In genomic region chr11:96205460-96205809, GRCh38 we compare ENCODE assay signal across 11 cellular contexts.
DNase-seq lines count a peak whose midpoint lies in the region; TF ChIP-seq lines count a peak whose summit lies in the region.
"Had no signal": no experiment of that assay in that cellular context is flagged by ENCODE, and none has a peak within 500 bp of the region (broad histone marks: within the 10 kb centered on the region; RNA-seq: fewer than 3 reads in every experiment).

No MANE protein-coding gene starts in this region.

- H3K9ac ChIP-seq in smooth muscle cell (ENCODE audit: low read depth) (no peak overlapping the region), MM.1S (ENCODE audit: low read length) (no peak overlapping the region)

- peak overlapping the region; percentile 11 for H3K4me3 Mint-ChIP-seq in activated naive CD4-positive, alpha-beta T cell treated with anti-CD3 and anti-CD28 coated beads for 36 hours
- no peak overlapping the region for H3K4me3 Mint-ChIP-seq in IgD-negative memory B cell
- peak overlapping the region; percentile 76 for H3K4me3 Mint-ChIP-seq in activated naive CD8-positive, alpha-beta T cell

- no peaks in the 10 kb centered on the region for H3K36me3 ChIP-seq in smooth muscle cell (ENCODE audit: low read depth)
- no peaks in the 10 kb centered on the region for H3K36me3 ChIP-seq in MM.1S (replicated peaks; ENCODE audit: insufficient read depth, low read length)

- H3K4me2 ChIP-seq in smooth muscle cell (no peak overlapping the region), MM.1S (ENCODE audit: low read depth, low read length) (no peak overlapping the region)

- H3K27me3 ChIP-seq in smooth muscle cell (ENCODE audit: low read depth) (no peaks in the 10 kb centered on the region), MM.1S (replicated peaks; ENCODE audit: insufficient read depth, low read length) (no peaks in the 10 kb centered on the region)

- TF ChIP-seq CTCF in smooth muscle cell (IDR thresholded peaks at IDR 0.05; ENCODE audit: borderline replicate concordance, insufficient read depth, poor library complexity, severe bottlenecking) (no peak), MM.1S (IDR thresholded peaks at IDR 0.05; ENCODE audit: low read length) (no peak)

- WGBS in smooth muscle cell (ENCODE audit: low lambda C conversion rate), result 67% methylated on average over 3 of the region's 3 CpGs

- H3K27ac Mint-ChIP-seq in activated naive CD4-positive, alpha-beta T cell treated with anti-CD3 and anti-CD28 coated beads for 36 hours, result peak overlapping the region; percentile 98
- H3K27ac Mint-ChIP-seq in IgD-negative memory B cell, result peak overlapping the region in 2 of 3 donors; percentile 59 to 89
- H3K27ac Mint-ChIP-seq in activated naive CD8-positive, alpha-beta T cell, result peak overlapping the region; percentile 95

- DNase-seq in activated naive CD4-positive, alpha-beta T cell treated with anti-CD3 and anti-CD28 coated beads for 36 hours, result peak; percentile 56
- DNase-seq in activated naive CD4-positive, alpha-beta T cell (lab: John Stamatoyannopoulos, UW), result no peak
- DNase-seq in smooth muscle cell (lab: John Stamatoyannopoulos, UW; ENCODE audit: unreplicated experiment) (no peak), MM.1S (no peak), kidney tubule cell (ENCODE audit: low spot score) (no peak), NCI-H2196 (lab: John Stamatoyannopoulos, UW; ENCODE audit: unreplicated experiment) (no peak)
- DNase-seq: DMS79 treated with DMSO at 0.1 percent for 48 hours, islet precursor cell, NCI-H1048 had no signal

- no peaks in the 10 kb centered on the region for H3K9me2 ChIP-seq in MM.1S (replicated peaks; ENCODE audit: insufficient read depth, low read length)

- CTCF ChIA-PET in activated naive CD4-positive, alpha-beta T cell treated with anti-CD3 and anti-CD28 coated beads for 36 hours (lab: Charles Lee), result interaction anchor here (0.6 to 1.9 kb wide), 6 partner anchors 17 to 178 kb away, joined by 3 to 13 read pairs (median 4); partner anchors contain the start of gene MAML2

- no peaks in the 10 kb centered on the region for H3K27me3 Mint-ChIP-seq in activated naive CD4-positive, alpha-beta T cell treated with anti-CD3 and anti-CD28 coated beads for 36 hours (ENCODE audit: low read depth)
- no peaks in the 10 kb centered on the region for H3K27me3 Mint-ChIP-seq in IgD-negative memory B cell
- H3K27me3 Mint-ChIP-seq in activated naive CD8-positive, alpha-beta T cell, result no peaks in the 10 kb centered on the region

- H3K79me2 ChIP-seq in smooth muscle cell (ENCODE audit: low read depth) (peaks cover 63% of the 10 kb centered on the region), MM.1S (ENCODE audit: low read length) (peaks cover 51% of the 10 kb centered on the region)

- H3K9me3 Mint-ChIP-seq in activated naive CD4-positive, alpha-beta T cell treated with anti-CD3 and anti-CD28 coated beads for 36 hours, result no peaks in the 10 kb centered on the region
- H3K9me3 Mint-ChIP-seq in IgD-negative memory B cell, result no peaks in the 10 kb centered on the region
- no peaks in the 10 kb centered on the region for H3K9me3 Mint-ChIP-seq in activated naive CD8-positive, alpha-beta T cell (ENCODE audit: low read depth)

- peaks cover 14% of the 10 kb centered on the region for H3K36me3 Mint-ChIP-seq in activated naive CD4-positive, alpha-beta T cell treated with anti-CD3 and anti-CD28 coated beads for 36 hours (ENCODE audit: low read depth)
- peaks cover 1% of the 10 kb centered on the region for H3K36me3 Mint-ChIP-seq in IgD-negative memory B cell
- peaks cover 11% of the 10 kb centered on the region for H3K36me3 Mint-ChIP-seq in activated naive CD8-positive, alpha-beta T cell

- H3K4me1 ChIP-seq in smooth muscle cell (ENCODE audit: low read depth) (peaks cover 26% of the 10 kb centered on the region), MM.1S (ENCODE audit: low read length) (peaks cover 42% of the 10 kb centered on the region)

- no peak overlapping the region for H2AFZ ChIP-seq in smooth muscle cell (ENCODE audit: low read depth)
- H2AFZ ChIP-seq in MM.1S (ENCODE audit: low read length), result no peak overlapping the region

- H3F3A ChIP-seq in smooth muscle cell (ENCODE audit: low read depth), result peaks cover 38% of the 10 kb centered on the region
- peaks cover 17% of the 10 kb centered on the region for H3F3A ChIP-seq in MM.1S (ENCODE audit: insufficient read depth, low read length)

- peaks cover 87% of the 10 kb centered on the region for H3K4me1 Mint-ChIP-seq in activated naive CD4-positive, alpha-beta T cell treated with anti-CD3 and anti-CD28 coated beads for 36 hours (ENCODE audit: low read depth)
- H3K4me1 Mint-ChIP-seq in IgD-negative memory B cell, result peaks cover 35 to 54% (median 51%) of the 10 kb centered on the region in 3 donors
- H3K4me1 Mint-ChIP-seq in activated naive CD8-positive, alpha-beta T cell (ENCODE audit: low read depth), result peaks cover 84% of the 10 kb centered on the region

- H3K4me3 ChIP-seq in smooth muscle cell (no peak overlapping the region), MM.1S (ENCODE audit: low read length) (no peak overlapping the region)

- H3K27ac ChIP-seq in smooth muscle cell (ENCODE audit: low read depth), result peak overlapping the region; percentile 77
- H3K27ac ChIP-seq in MM.1S (ENCODE audit: low read length), result no peak overlapping the region

- H4K20me1 ChIP-seq in smooth muscle cell (ENCODE audit: low read depth), result no peaks in the 10 kb centered on the region
- no peaks in the 10 kb centered on the region for H4K20me1 ChIP-seq in MM.1S (ENCODE audit: insufficient read depth, low read length)

- intact Hi-C loops in activated naive CD4-positive, alpha-beta T cell treated with anti-CD3 and anti-CD28 coated beads for 36 hours (cut with micrococcal nuclease), result loop anchor here (1.0 to 5.0 kb wide), 13 partner anchors 17 to 518 kb away; partner anchors contain the start of gene MAML2

- H3K9me3 ChIP-seq in smooth muscle cell (replicated peaks; ENCODE audit: low read depth) (no peaks in the 10 kb centered on the region), MM.1S (replicated peaks; ENCODE audit: insufficient read depth, low read length) (no peaks in the 10 kb centered on the region)

Comparison
In these comparisons a context has a peak if more than half of its experiments do, and no peak if none do; other contexts are left out.
1. H3K4me3 Mint-ChIP-seq: peak in activated naive CD4-positive, alpha-beta T cell treated with anti-CD3 and anti-CD28 coated beads for 36 hours (single experiment) and activated naive CD8-positive, alpha-beta T cell (single experiment); none in IgD-negative memory B cell (0 of 4).
2. Peak in every context shown above with its lines, with median percentiles within 50 percentile points of each other: H3K27ac Mint-ChIP-seq.